37 cellular contexts compared by ENCODE assay signal in genomic region chr9:91214086-91214485, GRCh38.
DNase-seq lines count a peak whose midpoint lies in the region; ATAC-seq and TF ChIP-seq lines count a peak whose summit lies in the region.
"Had no signal": no experiment of that assay in that cellular context is flagged by ENCODE, and none has a peak within 500 bp of the region (broad histone marks: within the 10 kb centered on the region; RNA-seq: fewer than 3 reads in every experiment).

No MANE protein-coding gene starts in this region.

- no peak overlapping the region; the same call in 1 of the 2 replicates for H3K4me3 Mint-ChIP-seq in HFFc6
- H3K4me3 Mint-ChIP-seq: activated naive CD8-positive, alpha-beta T cell treated with anti-CD3 and anti-CD28 coated beads, Interleukin-2, amount 10 ng/mL, durations not matched to agents 7 days and 5 days; activated T-cell treated with anti-CD3 and anti-CD28 coated beads, Interleukin-2, amount 50 U/mL, for 24 hours; natural killer cell; stimulated activated naive CD8-positive, alpha-beta T cell treated with anti-CD3 and anti-CD28 coated beads, Interleukin-15, amount 100 ng/mL, for 72 hours; T-helper 1 cell treated with Interleukin-12 subunit alpha and Interleukin-12 subunit beta and Interleukin-4 antibody, amounts not matched to agents 30 μg/mL and 1 μg/mL, for 36 hours had no signal

- no peak for TF ChIP-seq POLR2A in body of pancreas (IDR thresholded peaks at IDR 0.05)

- CTCF ChIA-PET in RWPE1 (lab: Yijun Ruan, JAX) = no interaction called here

- H3K27me3 ChIP-seq in colonic mucosa (no peaks in the 10 kb centered on the region), body of pancreas (no peaks in the 10 kb centered on the region)
- H3K27me3 ChIP-seq: ascending aorta, BLaER1, dorsolateral prefrontal cortex, gastroesophageal sphincter, hepatocyte, vagina had no signal

- no peaks in the 10 kb centered on the region for H3K27me3 Mint-ChIP-seq in HFFc6 (ENCODE audit: insufficient read depth)
- H3K27me3 Mint-ChIP-seq: activated naive CD8-positive, alpha-beta T cell treated with anti-CD3 and anti-CD28 coated beads, Interleukin-2, amount 10 ng/mL, durations not matched to agents 7 days and 5 days; activated T-cell treated with anti-CD3 and anti-CD28 coated beads, Interleukin-2, amount 50 U/mL, for 24 hours; stimulated activated naive CD8-positive, alpha-beta T cell treated with anti-CD3 and anti-CD28 coated beads, Interleukin-15, amount 100 ng/mL, for 72 hours had no signal

- H3K4me1 ChIP-seq in colonic mucosa (no peaks in the 10 kb centered on the region), body of pancreas (peaks cover 42% of the 10 kb centered on the region)
- H3K4me1 ChIP-seq: ascending aorta, BLaER1, HAP-1, prostate gland had no signal

- no peak for ATAC-seq in body of pancreas
- ATAC-seq: gastroesophageal sphincter; mucosa of descending colon; natural killer cell; sciatic nerve; stimulated activated naive CD8-positive, alpha-beta T cell treated with anti-CD3 and anti-CD28 coated beads, Interleukin-15, amount 100 ng/mL, for 72 hours had no signal

- DNase-seq in ACHN (peak; percentile 19), HFFc6 (peak; percentile 16), RWPE1 (ENCODE audit: low spot score) (peak; percentile 24), fibroblast of mammary gland (ENCODE audit: low read depth) (peak; percentile 30), DMS53 treated with DMSO at 0.1 percent for 48 hours (lab: John Stamatoyannopoulos, UW; ENCODE audit: unreplicated experiment) (no peak), colonic mucosa (no peak), substantia nigra (lab: John Stamatoyannopoulos, UW) (no peak), body of pancreas (no peak)
- DNase-seq: activated CD4-positive, alpha-beta T cell treated with anti-CD3 and anti-CD28 coated beads, Interleukin-2, amount 50 U/mL, for 1 hour; activated CD4-positive, CD25-positive, alpha-beta regulatory T cell; activated effector memory CD4-positive, alpha-beta T cell treated with anti-CD3 and anti-CD28 coated beads, Interleukin-2, amount 50 U/mL, for 16 hours; activated naive CD8-positive, alpha-beta T cell treated with anti-CD3 and anti-CD28 coated beads, Interleukin-2, amount 10 ng/mL, durations not matched to agents 7 days and 5 days; activated T-cell treated with anti-CD3 and anti-CD28 coated beads, Interleukin-2, amount 50 U/mL, for 24 hours; central memory CD4-positive, alpha-beta T cell; COR-L47; dorsolateral prefrontal cortex; GF-D8; mucosa of descending colon; natural killer cell; NCI-H1417 treated with DMSO at 0.1 percent for 48 hours; NCI-H2081 treated with DMSO at 0.1 percent for 48 hours; NCI-H2227 treated with DMSO at 0.1 percent for 48 hours; NCI-H69; occipital lobe; stimulated activated CD4-positive, alpha-beta T cell treated with anti-CD3 and anti-CD28 coated beads, Interleukin-12 subunit alpha, Interleukin-12 subunit beta, amount 100 ng/mL, for 4 hours; stimulated activated CD4-positive, alpha-beta T cell treated with anti-CD3 and anti-CD28 coated beads, Interleukin-2, amount 100 ng/mL, for 48 hours; stimulated activated naive CD8-positive, alpha-beta T cell treated with anti-CD3 and anti-CD28 coated beads, Interleukin-15, amount 100 ng/mL, for 72 hours had no signal

- no peaks in the 10 kb centered on the region for H3K36me3 ChIP-seq in colonic mucosa
- peaks cover 0 to 4% of the 10 kb centered on the region in 2 donors for H3K36me3 ChIP-seq in body of pancreas (replicated peaks in 1 of 2; ENCODE audit: insufficient read depth in 1 of 2, low read depth in 2 of 2)
- H3K36me3 ChIP-seq: HAP-1, prostate gland, vagina had no signal

- H3K9ac ChIP-seq in colonic mucosa (ENCODE audit: low read depth in 2 of 2, low read length in 2 of 2) = no peak overlapping the region
- H3K9ac ChIP-seq: BLaER1 had no signal

- peaks cover 9% of the 10 kb centered on the region for H3K36me3 Mint-ChIP-seq in HFFc6 (ENCODE audit: low read depth)

- no peaks in the 10 kb centered on the region for H3K9me3 Mint-ChIP-seq in HFFc6
- H3K9me3 Mint-ChIP-seq: natural killer cell; stimulated activated naive CD8-positive, alpha-beta T cell treated with anti-CD3 and anti-CD28 coated beads, Interleukin-15, amount 100 ng/mL, for 72 hours; T-helper 1 cell treated with Interleukin-12 subunit alpha and Interleukin-12 subunit beta and Interleukin-4 antibody, amounts not matched to agents 30 μg/mL and 1 μg/mL, for 36 hours had no signal

- H3K9me3 ChIP-seq in colonic mucosa = no peaks in the 10 kb centered on the region
- H3K9me3 ChIP-seq in body of pancreas = no peaks in the 10 kb centered on the region
- H3K9me3 ChIP-seq: ascending aorta, gastroesophageal sphincter, HAP-1, mucosa of descending colon, prostate gland, vagina had no signal

- no peak overlapping the region for H3K27ac ChIP-seq in RWPE1
- no peak overlapping the region for H3K27ac ChIP-seq in colonic mucosa
- no peak overlapping the region for H3K27ac ChIP-seq in substantia nigra (ENCODE audit: low read depth, low read length, poor library complexity, severe bottlenecking)
- no peak overlapping the region for H3K27ac ChIP-seq in body of pancreas
- H3K27ac ChIP-seq: ascending aorta, BLaER1, dorsolateral prefrontal cortex, gastroesophageal sphincter, hepatocyte, HL-60, prostate gland, vagina had no signal

- 92 to 93% methylated on average over 4 of the region's 4 CpGs for WGBS in body of pancreas, 2 donors

- peaks cover 37% of the 10 kb centered on the region for H3K4me1 Mint-ChIP-seq in HFFc6 (ENCODE audit: low read depth)

- H3K4me3 ChIP-seq in fibroblast of mammary gland (ENCODE audit: control insufficient read depth, low read depth, low read length) (no peak overlapping the region), colonic mucosa (no peak overlapping the region), body of pancreas (no peak overlapping the region)
- H3K4me3 ChIP-seq: ascending aorta, BLaER1, dorsolateral prefrontal cortex, gastroesophageal sphincter, HAP-1, hepatocyte, mucosa of descending colon, prostate gland, vagina had no signal

- in situ Hi-C loops in ACHN (cut with HindIII; ENCODE audit: low pct_ligation_motif_present, low pct_unique_long_range_greater_than_20kb, low sequenced_read_pairs) = no loop called here

- TF ChIP-seq CTCF in HFFc6 (IDR thresholded peaks at IDR 0.05) = no peak
- TF ChIP-seq CTCF in RWPE1 (conservative IDR thresholded peaks at IDR 0.05; ENCODE audit: low read depth) = no peak
- no peak for TF ChIP-seq CTCF in fibroblast of mammary gland (conservative IDR thresholded peaks at IDR 0.05; ENCODE audit: control insufficient read depth, insufficient read depth, low read depth, low read length)
- no peak for TF ChIP-seq CTCF in colonic mucosa (IDR thresholded peaks at IDR 0.05)
- no peak for TF ChIP-seq CTCF in body of pancreas (IDR thresholded peaks at IDR 0.05)

- H3K27ac Mint-ChIP-seq in HFFc6 = peak overlapping the region; percentile 24; the same call in 1 of the 2 replicates
- H3K27ac Mint-ChIP-seq: activated naive CD8-positive, alpha-beta T cell treated with anti-CD3 and anti-CD28 coated beads, Interleukin-2, amount 10 ng/mL, durations not matched to agents 7 days and 5 days; T-helper 1 cell treated with Interleukin-12 subunit alpha and Interleukin-12 subunit beta and Interleukin-4 antibody, amounts not matched to agents 30 μg/mL and 1 μg/mL, for 36 hours had no signal

- POLR2A ChIA-PET in RWPE1 (lab: Yijun Ruan, JAX; ENCODE audit: low non-redundant PET) = no interaction called here

- intact Hi-C loops in colonic mucosa (cut with DNase I) (no loop called here), body of pancreas (cut with DNase I) (no loop called here)

Comparison
In these comparisons a context has a peak if more than half of its experiments do, and no peak if none do; other contexts are left out.
1. DNase-seq: peak in ACHN (single experiment), HFFc6 (single experiment), RWPE1 (single experiment) and fibroblast of mammary gland (single experiment); none in DMS53 treated with DMSO at 0.1 percent for 48 hours (single experiment), colonic mucosa (single experiment), substantia nigra (0 of 49) and body of pancreas (0 of 4).